Comparison of ENCODE assay signal across 1 cellular context in the genomic region with DNA sequence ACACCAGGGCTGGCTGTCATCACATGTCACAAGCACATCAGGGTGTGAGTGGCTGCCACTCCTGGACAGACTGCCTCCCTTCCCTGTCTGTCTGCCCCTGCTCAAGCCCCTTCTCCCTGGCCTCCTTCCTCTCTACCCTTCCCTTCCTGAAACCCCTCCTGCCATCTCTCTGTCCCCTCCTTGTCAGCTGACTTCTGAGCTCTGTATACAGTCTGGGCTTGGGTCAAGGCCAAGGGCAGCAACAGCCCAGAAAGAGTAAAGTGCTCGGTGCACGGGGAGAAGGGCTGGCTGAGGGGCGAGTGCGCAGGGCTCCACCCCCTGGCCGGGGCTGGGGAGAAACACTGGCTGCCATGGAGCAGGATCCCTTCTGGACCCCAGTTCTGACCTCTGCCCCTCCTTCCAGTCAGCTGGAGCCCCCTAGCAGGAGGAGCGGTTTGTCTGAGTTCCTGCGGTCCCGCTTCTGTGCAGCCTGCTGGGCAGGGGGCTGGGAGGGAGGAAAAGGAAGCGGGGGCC.
TF ChIP-seq lines count a peak whose summit lies in the region.

No MANE protein-coding gene starts in this region.

TF ChIP-seq in HepG2, 621 proteins besides CTCF, POLR2A, EP300 and RAD21 (continued from another document and continues in another):
- TF ChIP-seq FOXK1 (CRISPR knock-in tag; IDR thresholded peaks at IDR 0.05; ENCODE audit: borderline replicate concordance, low read depth) = peak; percentile 85; the same call in 1 of the 2 replicates
- TF ChIP-seq FOXP1 (IDR thresholded peaks at IDR 0.05) = no peak
- peak; percentile 49; the same call in 1 of the 2 replicates for TF ChIP-seq FOXP1 (CRISPR knock-in tag; IDR thresholded peaks at IDR 0.05)
- TF ChIP-seq, protein P1, sequence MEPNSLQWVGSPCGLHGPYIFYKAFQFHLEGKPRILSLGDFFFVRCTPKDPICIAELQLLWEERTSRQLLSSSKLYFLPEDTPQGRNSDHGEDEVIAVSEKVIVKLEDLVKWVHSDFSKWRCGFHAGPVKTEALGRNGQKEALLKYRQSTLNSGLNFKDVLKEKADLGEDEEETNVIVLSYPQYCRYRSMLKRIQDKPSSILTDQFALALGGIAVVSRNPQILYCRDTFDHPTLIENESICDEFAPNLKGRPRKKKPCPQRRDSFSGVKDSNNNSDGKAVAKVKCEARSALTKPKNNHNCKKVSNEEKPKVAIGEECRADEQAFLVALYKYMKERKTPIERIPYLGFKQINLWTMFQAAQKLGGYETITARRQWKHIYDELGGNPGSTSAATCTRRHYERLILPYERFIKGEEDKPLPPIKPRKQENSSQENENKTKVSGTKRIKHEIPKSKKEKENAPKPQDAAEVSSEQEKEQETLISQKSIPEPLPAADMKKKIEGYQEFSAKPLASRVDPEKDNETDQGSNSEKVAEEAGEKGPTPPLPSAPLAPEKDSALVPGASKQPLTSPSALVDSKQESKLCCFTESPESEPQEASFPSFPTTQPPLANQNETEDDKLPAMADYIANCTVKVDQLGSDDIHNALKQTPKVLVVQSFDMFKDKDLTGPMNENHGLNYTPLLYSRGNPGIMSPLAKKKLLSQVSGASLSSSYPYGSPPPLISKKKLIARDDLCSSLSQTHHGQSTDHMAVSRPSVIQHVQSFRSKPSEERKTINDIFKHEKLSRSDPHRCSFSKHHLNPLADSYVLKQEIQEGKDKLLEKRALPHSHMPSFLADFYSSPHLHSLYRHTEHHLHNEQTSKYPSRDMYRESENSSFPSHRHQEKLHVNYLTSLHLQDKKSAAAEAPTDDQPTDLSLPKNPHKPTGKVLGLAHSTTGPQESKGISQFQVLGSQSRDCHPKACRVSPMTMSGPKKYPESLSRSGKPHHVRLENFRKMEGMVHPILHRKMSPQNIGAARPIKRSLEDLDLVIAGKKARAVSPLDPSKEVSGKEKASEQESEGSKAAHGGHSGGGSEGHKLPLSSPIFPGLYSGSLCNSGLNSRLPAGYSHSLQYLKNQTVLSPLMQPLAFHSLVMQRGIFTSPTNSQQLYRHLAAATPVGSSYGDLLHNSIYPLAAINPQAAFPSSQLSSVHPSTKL (CRISPR knock-in tag; IDR thresholded peaks at IDR 0.05) = peak; percentile 73
- TF ChIP-seq, protein P2, sequence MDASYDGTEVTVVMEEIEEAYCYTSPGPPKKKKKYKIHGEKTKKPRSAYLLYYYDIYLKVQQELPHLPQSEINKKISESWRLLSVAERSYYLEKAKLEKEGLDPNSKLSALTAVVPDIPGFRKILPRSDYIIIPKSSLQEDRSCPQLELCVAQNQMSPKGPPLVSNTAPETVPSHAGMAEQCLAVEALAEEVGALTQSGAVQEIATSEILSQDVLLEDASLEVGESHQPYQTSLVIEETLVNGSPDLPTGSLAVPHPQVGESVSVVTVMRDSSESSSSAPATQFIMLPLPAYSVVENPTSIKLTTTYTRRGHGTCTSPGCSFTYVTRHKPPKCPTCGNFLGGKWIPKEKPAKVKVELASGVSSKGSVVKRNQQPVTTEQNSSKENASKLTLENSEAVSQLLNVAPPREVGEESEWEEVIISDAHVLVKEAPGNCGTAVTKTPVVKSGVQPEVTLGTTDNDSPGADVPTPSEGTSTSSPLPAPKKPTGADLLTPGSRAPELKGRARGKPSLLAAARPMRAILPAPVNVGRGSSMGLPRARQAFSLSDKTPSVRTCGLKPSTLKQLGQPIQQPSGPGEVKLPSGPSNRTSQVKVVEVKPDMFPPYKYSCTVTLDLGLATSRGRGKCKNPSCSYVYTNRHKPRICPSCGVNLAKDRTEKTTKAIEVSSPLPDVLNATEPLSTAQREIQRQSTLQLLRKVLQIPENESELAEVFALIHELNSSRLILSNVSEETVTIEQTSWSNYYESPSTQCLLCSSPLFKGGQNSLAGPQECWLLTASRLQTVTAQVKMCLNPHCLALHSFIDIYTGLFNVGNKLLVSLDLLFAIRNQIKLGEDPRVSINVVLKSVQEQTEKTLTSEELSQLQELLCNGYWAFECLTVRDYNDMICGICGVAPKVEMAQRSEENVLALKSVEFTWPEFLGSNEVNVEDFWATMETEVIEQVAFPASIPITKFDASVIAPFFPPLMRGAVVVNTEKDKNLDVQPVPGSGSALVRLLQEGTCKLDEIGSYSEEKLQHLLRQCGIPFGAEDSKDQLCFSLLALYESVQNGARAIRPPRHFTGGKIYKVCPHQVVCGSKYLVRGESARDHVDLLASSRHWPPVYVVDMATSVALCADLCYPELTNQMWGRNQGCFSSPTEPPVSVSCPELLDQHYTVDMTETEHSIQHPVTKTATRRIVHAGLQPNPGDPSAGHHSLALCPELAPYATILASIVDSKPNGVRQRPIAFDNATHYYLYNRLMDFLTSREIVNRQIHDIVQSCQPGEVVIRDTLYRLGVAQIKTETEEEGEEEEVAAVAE (CRISPR knock-in tag; IDR thresholded peaks at IDR 0.05; ENCODE audit: borderline replicate concordance) = 0 out of 2 replicates have a peak, but pooled peaks have one; percentile 44
- TF ChIP-seq, protein P3, sequence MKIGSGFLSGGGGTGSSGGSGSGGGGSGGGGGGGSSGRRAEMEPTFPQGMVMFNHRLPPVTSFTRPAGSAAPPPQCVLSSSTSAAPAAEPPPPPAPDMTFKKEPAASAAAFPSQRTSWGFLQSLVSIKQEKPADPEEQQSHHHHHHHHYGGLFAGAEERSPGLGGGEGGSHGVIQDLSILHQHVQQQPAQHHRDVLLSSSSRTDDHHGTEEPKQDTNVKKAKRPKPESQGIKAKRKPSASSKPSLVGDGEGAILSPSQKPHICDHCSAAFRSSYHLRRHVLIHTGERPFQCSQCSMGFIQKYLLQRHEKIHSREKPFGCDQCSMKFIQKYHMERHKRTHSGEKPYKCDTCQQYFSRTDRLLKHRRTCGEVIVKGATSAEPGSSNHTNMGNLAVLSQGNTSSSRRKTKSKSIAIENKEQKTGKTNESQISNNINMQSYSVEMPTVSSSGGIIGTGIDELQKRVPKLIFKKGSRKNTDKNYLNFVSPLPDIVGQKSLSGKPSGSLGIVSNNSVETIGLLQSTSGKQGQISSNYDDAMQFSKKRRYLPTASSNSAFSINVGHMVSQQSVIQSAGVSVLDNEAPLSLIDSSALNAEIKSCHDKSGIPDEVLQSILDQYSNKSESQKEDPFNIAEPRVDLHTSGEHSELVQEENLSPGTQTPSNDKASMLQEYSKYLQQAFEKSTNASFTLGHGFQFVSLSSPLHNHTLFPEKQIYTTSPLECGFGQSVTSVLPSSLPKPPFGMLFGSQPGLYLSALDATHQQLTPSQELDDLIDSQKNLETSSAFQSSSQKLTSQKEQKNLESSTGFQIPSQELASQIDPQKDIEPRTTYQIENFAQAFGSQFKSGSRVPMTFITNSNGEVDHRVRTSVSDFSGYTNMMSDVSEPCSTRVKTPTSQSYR (CRISPR knock-in tag; IDR thresholded peaks at IDR 0.05; ENCODE audit: borderline replicate concordance) = peak; percentile 33; the same call in 1 of the 2 replicates
- TF ChIP-seq PPARG (CRISPR knock-in tag; conservative IDR thresholded peaks at IDR 0.05) = 0 out of 2 replicates have a peak, but pooled peaks have one; percentile 54
- TF ChIP-seq, protein P4, sequence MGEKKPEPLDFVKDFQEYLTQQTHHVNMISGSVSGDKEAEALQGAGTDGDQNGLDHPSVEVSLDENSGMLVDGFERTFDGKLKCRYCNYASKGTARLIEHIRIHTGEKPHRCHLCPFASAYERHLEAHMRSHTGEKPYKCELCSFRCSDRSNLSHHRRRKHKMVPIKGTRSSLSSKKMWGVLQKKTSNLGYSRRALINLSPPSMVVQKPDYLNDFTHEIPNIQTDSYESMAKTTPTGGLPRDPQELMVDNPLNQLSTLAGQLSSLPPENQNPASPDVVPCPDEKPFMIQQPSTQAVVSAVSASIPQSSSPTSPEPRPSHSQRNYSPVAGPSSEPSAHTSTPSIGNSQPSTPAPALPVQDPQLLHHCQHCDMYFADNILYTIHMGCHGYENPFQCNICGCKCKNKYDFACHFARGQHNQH (CRISPR knock-in tag; IDR thresholded peaks at IDR 0.05) = peak; percentile 21; the same call in 1 of the 2 replicates
- no peak for TF ChIP-seq HOXA7 (CRISPR knock-in tag; IDR thresholded peaks at IDR 0.05)
- peak; percentile 30; the same call in 1 of the 2 replicates for TF ChIP-seq MYC (CRISPR knock-in tag; IDR thresholded peaks at IDR 0.05; ENCODE audit: borderline replicate concordance)
- 0 out of 2 replicates have a peak, but pooled peaks have one; percentile 47 for TF ChIP-seq ZNF350 (CRISPR knock-in tag; IDR thresholded peaks at IDR 0.05; ENCODE audit: borderline replicate concordance, low read depth)
- TF ChIP-seq, protein P5, sequence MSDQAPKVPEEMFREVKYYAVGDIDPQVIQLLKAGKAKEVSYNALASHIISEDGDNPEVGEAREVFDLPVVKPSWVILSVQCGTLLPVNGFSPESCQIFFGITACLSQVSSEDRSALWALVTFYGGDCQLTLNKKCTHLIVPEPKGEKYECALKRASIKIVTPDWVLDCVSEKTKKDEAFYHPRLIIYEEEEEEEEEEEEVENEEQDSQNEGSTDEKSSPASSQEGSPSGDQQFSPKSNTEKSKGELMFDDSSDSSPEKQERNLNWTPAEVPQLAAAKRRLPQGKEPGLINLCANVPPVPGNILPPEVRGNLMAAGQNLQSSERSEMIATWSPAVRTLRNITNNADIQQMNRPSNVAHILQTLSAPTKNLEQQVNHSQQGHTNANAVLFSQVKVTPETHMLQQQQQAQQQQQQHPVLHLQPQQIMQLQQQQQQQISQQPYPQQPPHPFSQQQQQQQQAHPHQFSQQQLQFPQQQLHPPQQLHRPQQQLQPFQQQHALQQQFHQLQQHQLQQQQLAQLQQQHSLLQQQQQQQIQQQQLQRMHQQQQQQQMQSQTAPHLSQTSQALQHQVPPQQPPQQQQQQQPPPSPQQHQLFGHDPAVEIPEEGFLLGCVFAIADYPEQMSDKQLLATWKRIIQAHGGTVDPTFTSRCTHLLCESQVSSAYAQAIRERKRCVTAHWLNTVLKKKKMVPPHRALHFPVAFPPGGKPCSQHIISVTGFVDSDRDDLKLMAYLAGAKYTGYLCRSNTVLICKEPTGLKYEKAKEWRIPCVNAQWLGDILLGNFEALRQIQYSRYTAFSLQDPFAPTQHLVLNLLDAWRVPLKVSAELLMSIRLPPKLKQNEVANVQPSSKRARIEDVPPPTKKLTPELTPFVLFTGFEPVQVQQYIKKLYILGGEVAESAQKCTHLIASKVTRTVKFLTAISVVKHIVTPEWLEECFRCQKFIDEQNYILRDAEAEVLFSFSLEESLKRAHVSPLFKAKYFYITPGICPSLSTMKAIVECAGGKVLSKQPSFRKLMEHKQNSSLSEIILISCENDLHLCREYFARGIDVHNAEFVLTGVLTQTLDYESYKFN (CRISPR knock-in tag; conservative IDR thresholded peaks at IDR 0.05) = peak; percentile 48; the same call in 1 of the 2 replicates
- TF ChIP-seq, protein P6, sequence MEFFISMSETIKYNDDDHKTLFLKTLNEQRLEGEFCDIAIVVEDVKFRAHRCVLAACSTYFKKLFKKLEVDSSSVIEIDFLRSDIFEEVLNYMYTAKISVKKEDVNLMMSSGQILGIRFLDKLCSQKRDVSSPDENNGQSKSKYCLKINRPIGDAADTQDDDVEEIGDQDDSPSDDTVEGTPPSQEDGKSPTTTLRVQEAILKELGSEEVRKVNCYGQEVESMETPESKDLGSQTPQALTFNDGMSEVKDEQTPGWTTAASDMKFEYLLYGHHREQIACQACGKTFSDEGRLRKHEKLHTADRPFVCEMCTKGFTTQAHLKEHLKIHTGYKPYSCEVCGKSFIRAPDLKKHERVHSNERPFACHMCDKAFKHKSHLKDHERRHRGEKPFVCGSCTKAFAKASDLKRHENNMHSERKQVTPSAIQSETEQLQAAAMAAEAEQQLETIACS (CRISPR knock-in tag; IDR thresholded peaks at IDR 0.05) = 0 out of 2 replicates have a peak, but pooled peaks have one; percentile 25
- no peak for TF ChIP-seq NFE2L2 (IDR thresholded peaks at IDR 0.05; ENCODE audit: low read length)
- TF ChIP-seq HOXA3 (CRISPR knock-in tag; IDR thresholded peaks at IDR 0.05) = peak; percentile 60; the same call in 1 of the 2 replicates
- TF ChIP-seq FOXA3 (CRISPR knock-in tag; IDR thresholded peaks at IDR 0.05) = peak; percentile 69
- TF ChIP-seq ELF3 (CRISPR knock-in tag; IDR thresholded peaks at IDR 0.05) = 0 out of 2 replicates have a peak, but pooled peaks have one; percentile 16
- no peak for TF ChIP-seq TEAD2 (CRISPR knock-in tag; IDR thresholded peaks at IDR 0.05)
- TF ChIP-seq ZNF564 (CRISPR knock-in tag; IDR thresholded peaks at IDR 0.05) = 0 out of 2 replicates have a peak, but pooled peaks have one; percentile 26
- peak; percentile 76 for TF ChIP-seq SAP130 (CRISPR knock-in tag; IDR thresholded peaks at IDR 0.05; ENCODE audit: low read depth)
- TF ChIP-seq, protein P7, sequence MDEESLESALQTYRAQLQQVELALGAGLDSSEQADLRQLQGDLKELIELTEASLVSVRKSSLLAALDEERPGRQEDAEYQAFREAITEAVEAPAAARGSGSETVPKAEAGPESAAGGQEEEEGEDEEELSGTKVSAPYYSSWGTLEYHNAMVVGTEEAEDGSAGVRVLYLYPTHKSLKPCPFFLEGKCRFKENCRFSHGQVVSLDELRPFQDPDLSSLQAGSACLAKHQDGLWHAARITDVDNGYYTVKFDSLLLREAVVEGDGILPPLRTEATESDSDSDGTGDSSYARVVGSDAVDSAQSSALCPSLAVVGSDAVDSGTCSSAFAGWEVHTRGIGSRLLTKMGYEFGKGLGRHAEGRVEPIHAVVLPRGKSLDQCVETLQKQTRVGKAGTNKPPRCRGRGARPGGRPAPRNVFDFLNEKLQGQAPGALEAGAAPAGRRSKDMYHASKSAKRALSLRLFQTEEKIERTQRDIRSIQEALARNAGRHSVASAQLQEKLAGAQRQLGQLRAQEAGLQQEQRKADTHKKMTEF (CRISPR knock-in tag; IDR thresholded peaks at IDR 0.05) = peak; percentile 25; the same call in 1 of the 2 replicates
- TF ChIP-seq SALL1 (CRISPR knock-in tag; IDR thresholded peaks at IDR 0.05) = 0 out of 2 replicates have a peak, but pooled peaks have one; percentile 37
- TF ChIP-seq ZNF292 (CRISPR knock-in tag; IDR thresholded peaks at IDR 0.05; ENCODE audit: borderline replicate concordance, low read depth) = peak; percentile 49; the same call in 1 of the 2 replicates
- TF ChIP-seq, protein P8, sequence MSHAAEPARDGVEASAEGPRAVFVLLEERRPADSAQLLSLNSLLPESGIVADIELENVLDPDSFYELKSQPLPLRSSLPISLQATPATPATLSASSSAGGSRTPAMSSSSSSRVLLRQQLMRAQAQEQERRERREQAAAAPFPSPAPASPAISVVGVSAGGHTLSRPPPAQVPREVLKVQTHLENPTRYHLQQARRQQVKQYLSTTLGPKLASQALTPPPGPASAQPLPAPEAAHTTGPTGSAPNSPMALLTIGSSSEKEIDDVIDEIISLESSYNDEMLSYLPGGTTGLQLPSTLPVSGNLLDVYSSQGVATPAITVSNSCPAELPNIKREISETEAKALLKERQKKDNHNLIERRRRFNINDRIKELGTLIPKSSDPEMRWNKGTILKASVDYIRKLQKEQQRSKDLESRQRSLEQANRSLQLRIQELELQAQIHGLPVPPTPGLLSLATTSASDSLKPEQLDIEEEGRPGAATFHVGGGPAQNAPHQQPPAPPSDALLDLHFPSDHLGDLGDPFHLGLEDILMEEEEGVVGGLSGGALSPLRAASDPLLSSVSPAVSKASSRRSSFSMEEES (CRISPR knock-in tag; IDR thresholded peaks at IDR 0.05) = peak; percentile 86; the same call in 1 of the 2 replicates
- no peak for TF ChIP-seq LCORL (IDR thresholded peaks at IDR 0.05)
- TF ChIP-seq LCORL (CRISPR knock-in tag; IDR thresholded peaks at IDR 0.05) = 0 out of 2 replicates have a peak, but pooled peaks have one; percentile 38
- TF ChIP-seq GATAD2A (CRISPR knock-in tag; IDR thresholded peaks at IDR 0.05) = peak; percentile 57; the same call in 1 of the 2 replicates
- no peak for TF ChIP-seq RBFOX2 (IDR thresholded peaks at IDR 0.05; ENCODE audit: low read depth, low read length)
- peak; percentile 15 for TF ChIP-seq U2AF1 (optimal IDR thresholded peaks at IDR 0.05; ENCODE audit: low read depth, low read length)
- TF ChIP-seq CCDC6 (CRISPR knock-in tag; IDR thresholded peaks at IDR 0.05) = no peak
